15 cellular contexts compared by ENCODE assay signal in genomic region chr2:128421861-128422311, GRCh38.
DNase-seq lines count a peak whose midpoint lies in the region; ATAC-seq, FAIRE-seq and TF ChIP-seq lines count a peak whose summit lies in the region.
"Had no signal": no experiment of that assay in that cellular context is flagged by ENCODE, and none has a peak within 500 bp of the region (broad histone marks: within the 10 kb centered on the region; RNA-seq: fewer than 3 reads in every experiment).

No MANE protein-coding gene starts in this region.

- peaks cover 57% of the 10 kb centered on the region for H3K4me1 ChIP-seq in PC-9 (replicated peaks; ENCODE audit: insufficient read depth)
- no peaks in the 10 kb centered on the region for H3K4me1 ChIP-seq in pancreas
- H3K4me1 ChIP-seq: prostate gland had no signal

- H3K27me3 ChIP-seq in PC-9 (ENCODE audit: insufficient read depth, low read depth) (no peaks in the 10 kb centered on the region), pancreas (no peaks in the 10 kb centered on the region)
- H3K27me3 ChIP-seq: upper lobe of left lung had no signal

- H3K4me3 Mint-ChIP-seq in CD14-positive monocyte, result no peak overlapping the region
- H3K4me3 Mint-ChIP-seq in endothelial cell (ENCODE audit: unreplicated experiment), result no peak overlapping the region
- H3K4me3 Mint-ChIP-seq: effector memory CD8-positive, alpha-beta T cell had no signal

- ATAC-seq in pancreas (no peak), omental fat pad (ENCODE audit: low FRiP score) (no peak)
- ATAC-seq: effector memory CD8-positive, alpha-beta T cell had no signal

- H3K9me3 Mint-ChIP-seq in CD14-positive monocyte (peaks cover 4 to 23% (median 6%) of the 10 kb centered on the region in 7 donors), endothelial cell (ENCODE audit: unreplicated experiment) (peaks cover 7% of the 10 kb centered on the region)
- H3K9me3 Mint-ChIP-seq: effector memory CD8-positive, alpha-beta T cell had no signal

- H3K4me3 ChIP-seq in PC-9 (peak overlapping the region; percentile 6; the same call in 1 of the 2 replicates), pancreas (no peak overlapping the region)
- H3K4me3 ChIP-seq: prostate gland, upper lobe of left lung had no signal

- BruUV-seq in PC-9 (replicated peaks; lab: Mats Ljungman, UMichigan), result no TSS peak

- H3K36me3 Mint-ChIP-seq in CD14-positive monocyte, result no peaks in the 10 kb centered on the region
- peaks cover 12% of the 10 kb centered on the region for H3K36me3 Mint-ChIP-seq in endothelial cell (ENCODE audit: low read depth, unreplicated experiment)

- no peaks in the 10 kb centered on the region for H3K79me2 ChIP-seq in PC-9 (ENCODE audit: low read depth)

- POLR2A ChIA-PET in PC-9 (lab: Charles Lee; ENCODE audit: unreplicated experiment), result no interaction called here

- CTCF ChIA-PET in PC-9 (lab: Charles Lee), result no interaction called here

- no peak for TF ChIP-seq CTCF in CD14-positive monocyte (IDR thresholded peaks at IDR 0.05)
- TF ChIP-seq CTCF in PC-9 (conservative IDR thresholded peaks at IDR 0.05), result no peak
- TF ChIP-seq CTCF in endothelial cell (IDR thresholded peaks at IDR 0.05; ENCODE audit: unreplicated experiment), result no peak
- TF ChIP-seq CTCF in pancreas (IDR thresholded peaks at IDR 0.05), result no peak
- TF ChIP-seq CTCF in omental fat pad (IDR thresholded peaks at IDR 0.05), result no peak

- no peaks in the 10 kb centered on the region for H4K20me1 ChIP-seq in PC-9 (ENCODE audit: insufficient read depth)

- H3K27ac Mint-ChIP-seq in CD14-positive monocyte (no peak overlapping the region), endothelial cell (ENCODE audit: unreplicated experiment) (no peak overlapping the region)
- H3K27ac Mint-ChIP-seq: effector memory CD8-positive, alpha-beta T cell had no signal

- H3K4me2 ChIP-seq in PC-9, result peak overlapping the region; percentile 73

- no peaks in the 10 kb centered on the region for H3K9me2 ChIP-seq in PC-9 (ENCODE audit: insufficient read depth)

- H3K27ac ChIP-seq in PC-9 (peak overlapping the region; percentile 84), pancreas (peak overlapping the region in 3 of 4 donors; percentile 16 to 43 (median 22))
- H3K27ac ChIP-seq: prostate gland, VCaP had no signal

- 88 to 89% methylated on average over 15 of the region's 15 CpGs for WGBS in pancreas, 2 donors

- H2AFZ ChIP-seq in PC-9, result no peak overlapping the region

- H3K9me3 ChIP-seq in PC-9 (ENCODE audit: insufficient read depth, low read depth) (no peaks in the 10 kb centered on the region), pancreas (no peaks in the 10 kb centered on the region)
- H3K9me3 ChIP-seq: prostate gland had no signal

- FAIRE-seq in pancreas (lab: Jason Lieb, UNC), result no peak
- FAIRE-seq: frontal cortex had no signal

- H3K36me3 ChIP-seq in PC-9 (ENCODE audit: low read depth), result no peaks in the 10 kb centered on the region
- H3K36me3 ChIP-seq in pancreas, result no peaks in the 10 kb centered on the region
- H3K36me3 ChIP-seq: prostate gland, upper lobe of left lung had no signal

- intact Hi-C loops in CD14-positive monocyte (cut with micrococcal nuclease) (no loop called here), PC-9 (cut with micrococcal nuclease; ENCODE audit: unreplicated experiment) (no loop called here), pancreas (cut with DNase I) (no loop called here)

- peaks cover 0 to 6% (median 0%) of the 10 kb centered on the region in 3 donors for H3K27me3 Mint-ChIP-seq in CD14-positive monocyte (ENCODE audit: low read depth in 3 of 3)
- H3K27me3 Mint-ChIP-seq in endothelial cell (ENCODE audit: unreplicated experiment), result peaks cover 4% of the 10 kb centered on the region

- H3K4me1 Mint-ChIP-seq in CD14-positive monocyte (no peaks in the 10 kb centered on the region), endothelial cell (ENCODE audit: unreplicated experiment) (no peaks in the 10 kb centered on the region)

- DNase-seq in CD14-positive monocyte (ENCODE audit: low spot score), result peak; percentile 30
- no peak for DNase-seq in PC-9
- peak; percentile 1 for DNase-seq in endothelial cell (ENCODE audit: low spot score)
- peak in 3 of 6 donors; percentile 5 to 63 (median 12) for DNase-seq in pancreas
- DNase-seq in omental fat pad (ENCODE audit: low spot score), result no peak
- no peak for DNase-seq in stimulated activated CD4-positive, alpha-beta T cell treated with anti-CD3 and anti-CD28 coated beads, Interleukin-2, amount 100 ng/mL, for 24 hours
- DNase-seq in epidermal melanocyte (ENCODE audit: insufficient read length, low spot score), result no peak
- DNase-seq in anterior cingulate cortex (lab: John Stamatoyannopoulos, UW), result no peak
- DNase-seq: activated naive CD4-positive, alpha-beta T cell treated with anti-CD3 and anti-CD28 coated beads, Interleukin-2, amount 50 U/mL, for 16 hours; effector memory CD8-positive, alpha-beta T cell; NCI-H146 had no signal

- H3F3A ChIP-seq in PC-9 (ENCODE audit: insufficient read depth, low read depth), result peaks cover 47% of the 10 kb centered on the region

Comparison
In these comparisons a context has a peak if more than half of its experiments do, and no peak if none do; other contexts are left out.
1. DNase-seq: peak in CD14-positive monocyte (single experiment) and endothelial cell (single experiment); none in PC-9 (0 of 2), omental fat pad (single experiment), stimulated activated CD4-positive, alpha-beta T cell treated with anti-CD3 and anti-CD28 coated beads, Interleukin-2, amount 100 ng/mL, for 24 hours (0 of 2), epidermal melanocyte (single experiment) and anterior cingulate cortex (0 of 58).